Comparison of ENCODE assay signal across 28 cellular contexts in genomic region chr1:106749491-106749890, GRCh38.
"Had no signal": no experiment of that assay in that cellular context is flagged by ENCODE, and none has a peak within 500 bp of the region (broad histone marks: within the 10 kb centered on the region; RNA-seq: fewer than 3 reads in every experiment).

No MANE protein-coding gene starts in this region.

- H3K9me3 ChIP-seq: ovary, psoas muscle, right lobe of liver, sigmoid colon, suprapubic skin, testis, tibial artery, transverse colon, vagina had no signal

- H2AFZ ChIP-seq: neural progenitor cell, parathyroid adenoma had no signal

- H3K36me3 Mint-ChIP-seq: neural progenitor cell; stimulated activated memory B cell treated with anti-CD40 and anti-IgM and Interleukin-4, amounts not matched to agents 10 μg/mL and 1 μg/mL and 100 μg/mL, for 72 hours; type B pancreatic cell had no signal

- H3K4me3 Mint-ChIP-seq: natural killer cell; nephron; neural progenitor cell; stimulated activated memory B cell treated with anti-CD40 and anti-IgM and Interleukin-4, amounts not matched to agents 10 μg/mL and 1 μg/mL and 100 μg/mL, for 72 hours; stimulated activated naive CD8-positive, alpha-beta T cell treated with anti-CD3 and anti-CD28 coated beads, Interleukin-15, amount 100 ng/mL, for 72 hours; type B pancreatic cell had no signal

- H3K27ac Mint-ChIP-seq: natural killer cell; nephron; neural progenitor cell; progenitor cell of endocrine pancreas; stimulated activated memory B cell treated with anti-CD40 and anti-IgM and Interleukin-4, amounts not matched to agents 10 μg/mL and 1 μg/mL and 100 μg/mL, for 72 hours; stimulated activated naive CD8-positive, alpha-beta T cell treated with anti-CD3 and anti-CD28 coated beads, Interleukin-15, amount 100 ng/mL, for 72 hours; type B pancreatic cell had no signal

- H3K4me1 ChIP-seq: parathyroid adenoma, psoas muscle, right lobe of liver, suprapubic skin, tibial artery, transverse colon, vagina had no signal

- ATAC-seq: natural killer cell; psoas muscle; right cardiac atrium; right lobe of liver; stimulated activated memory B cell treated with anti-CD40 and anti-IgM and Interleukin-4, amounts not matched to agents 10 μg/mL and 1 μg/mL and 100 μg/mL, for 72 hours; stimulated activated naive CD8-positive, alpha-beta T cell treated with anti-CD3 and anti-CD28 coated beads, Interleukin-15, amount 100 ng/mL, for 72 hours; stimulated activated naive CD8-positive, alpha-beta T cell treated with anti-CD3 and anti-CD28 coated beads, Interleukin-15, Interleukin-2, amounts not matched to agents 100 U/mL and 50 U/mL, for 24 hours had no signal

- H3K4me3 ChIP-seq: neural progenitor cell, ovary, psoas muscle, right lobe of liver, sigmoid colon, suprapubic skin, testis, tibial artery, transverse colon, vagina had no signal

- H3K4me1 Mint-ChIP-seq: natural killer cell; stimulated activated memory B cell treated with anti-CD40 and anti-IgM and Interleukin-4, amounts not matched to agents 10 μg/mL and 1 μg/mL and 100 μg/mL, for 72 hours; stimulated activated naive CD8-positive, alpha-beta T cell treated with anti-CD3 and anti-CD28 coated beads, Interleukin-15, amount 100 ng/mL, for 72 hours had no signal

- H3K36me3 ChIP-seq: neural progenitor cell, ovary, right lobe of liver, sigmoid colon, suprapubic skin, tibial artery, transverse colon, vagina had no signal

- H3K4me2 ChIP-seq: neural progenitor cell had no signal

- H3K9me3 Mint-ChIP-seq: nephron; neural progenitor cell; stimulated activated memory B cell treated with anti-CD40 and anti-IgM and Interleukin-4, amounts not matched to agents 10 μg/mL and 1 μg/mL and 100 μg/mL, for 72 hours; type B pancreatic cell had no signal

- H3K79me2 ChIP-seq: parathyroid adenoma had no signal

- H3K27ac ChIP-seq: neural progenitor cell, ovary, parathyroid adenoma, psoas muscle, right lobe of liver, sigmoid colon, suprapubic skin, testis, tibial artery, transverse colon, vagina had no signal

- H3K27me3 ChIP-seq: neural progenitor cell, ovary, right lobe of liver, sigmoid colon, suprapubic skin, testis, tibial artery, transverse colon, vagina had no signal

- DNase-seq: natural killer cell; occipital lobe; ovary; posterior cingulate gyrus; psoas muscle; right cardiac atrium; right lobe of liver; sigmoid colon; small intestine; stimulated activated CD4-positive, alpha-beta T cell treated with anti-CD3 and anti-CD28 coated beads, Interleukin-15, amount 100 ng/mL, for 24 hours; stimulated activated CD4-positive, alpha-beta T cell treated with anti-CD3 and anti-CD28 coated beads, Interleukin-2, amount 100 ng/mL, for 24 hours; stimulated activated CD4-positive, alpha-beta T cell treated with anti-CD3 and anti-CD28 coated beads, Interleukin-2, amount 100 ng/mL, for 48 hours; stimulated activated CD4-positive, alpha-beta T cell treated with anti-CD3 and anti-CD28 coated beads, Interleukin-4, amount 100 ng/mL, for 24 hours; stimulated activated naive CD4-positive, alpha-beta T cell; stimulated activated naive CD8-positive, alpha-beta T cell treated with anti-CD3 and anti-CD28 coated beads, Interleukin-15, amount 100 ng/mL, for 72 hours; stimulated activated naive CD8-positive, alpha-beta T cell treated with anti-CD3 and anti-CD28 coated beads, Interleukin-15, Interleukin-2, amounts not matched to agents 100 U/mL and 50 U/mL, for 24 hours; substantia nigra; testis; tibial artery; transverse colon had no signal

- H3K9ac ChIP-seq: neural progenitor cell, parathyroid adenoma had no signal
